ENCODE assay signal across 1 cellular context in genomic region chr3:33717616-33717865, GRCh38.
TF ChIP-seq lines count a peak whose summit lies in the region.

No MANE protein-coding gene starts in this region.

TF ChIP-seq in H1, 55 proteins besides CTCF, POLR2A, EP300 and RAD21 (continued from another document):
- TF ChIP-seq, protein P1, sequence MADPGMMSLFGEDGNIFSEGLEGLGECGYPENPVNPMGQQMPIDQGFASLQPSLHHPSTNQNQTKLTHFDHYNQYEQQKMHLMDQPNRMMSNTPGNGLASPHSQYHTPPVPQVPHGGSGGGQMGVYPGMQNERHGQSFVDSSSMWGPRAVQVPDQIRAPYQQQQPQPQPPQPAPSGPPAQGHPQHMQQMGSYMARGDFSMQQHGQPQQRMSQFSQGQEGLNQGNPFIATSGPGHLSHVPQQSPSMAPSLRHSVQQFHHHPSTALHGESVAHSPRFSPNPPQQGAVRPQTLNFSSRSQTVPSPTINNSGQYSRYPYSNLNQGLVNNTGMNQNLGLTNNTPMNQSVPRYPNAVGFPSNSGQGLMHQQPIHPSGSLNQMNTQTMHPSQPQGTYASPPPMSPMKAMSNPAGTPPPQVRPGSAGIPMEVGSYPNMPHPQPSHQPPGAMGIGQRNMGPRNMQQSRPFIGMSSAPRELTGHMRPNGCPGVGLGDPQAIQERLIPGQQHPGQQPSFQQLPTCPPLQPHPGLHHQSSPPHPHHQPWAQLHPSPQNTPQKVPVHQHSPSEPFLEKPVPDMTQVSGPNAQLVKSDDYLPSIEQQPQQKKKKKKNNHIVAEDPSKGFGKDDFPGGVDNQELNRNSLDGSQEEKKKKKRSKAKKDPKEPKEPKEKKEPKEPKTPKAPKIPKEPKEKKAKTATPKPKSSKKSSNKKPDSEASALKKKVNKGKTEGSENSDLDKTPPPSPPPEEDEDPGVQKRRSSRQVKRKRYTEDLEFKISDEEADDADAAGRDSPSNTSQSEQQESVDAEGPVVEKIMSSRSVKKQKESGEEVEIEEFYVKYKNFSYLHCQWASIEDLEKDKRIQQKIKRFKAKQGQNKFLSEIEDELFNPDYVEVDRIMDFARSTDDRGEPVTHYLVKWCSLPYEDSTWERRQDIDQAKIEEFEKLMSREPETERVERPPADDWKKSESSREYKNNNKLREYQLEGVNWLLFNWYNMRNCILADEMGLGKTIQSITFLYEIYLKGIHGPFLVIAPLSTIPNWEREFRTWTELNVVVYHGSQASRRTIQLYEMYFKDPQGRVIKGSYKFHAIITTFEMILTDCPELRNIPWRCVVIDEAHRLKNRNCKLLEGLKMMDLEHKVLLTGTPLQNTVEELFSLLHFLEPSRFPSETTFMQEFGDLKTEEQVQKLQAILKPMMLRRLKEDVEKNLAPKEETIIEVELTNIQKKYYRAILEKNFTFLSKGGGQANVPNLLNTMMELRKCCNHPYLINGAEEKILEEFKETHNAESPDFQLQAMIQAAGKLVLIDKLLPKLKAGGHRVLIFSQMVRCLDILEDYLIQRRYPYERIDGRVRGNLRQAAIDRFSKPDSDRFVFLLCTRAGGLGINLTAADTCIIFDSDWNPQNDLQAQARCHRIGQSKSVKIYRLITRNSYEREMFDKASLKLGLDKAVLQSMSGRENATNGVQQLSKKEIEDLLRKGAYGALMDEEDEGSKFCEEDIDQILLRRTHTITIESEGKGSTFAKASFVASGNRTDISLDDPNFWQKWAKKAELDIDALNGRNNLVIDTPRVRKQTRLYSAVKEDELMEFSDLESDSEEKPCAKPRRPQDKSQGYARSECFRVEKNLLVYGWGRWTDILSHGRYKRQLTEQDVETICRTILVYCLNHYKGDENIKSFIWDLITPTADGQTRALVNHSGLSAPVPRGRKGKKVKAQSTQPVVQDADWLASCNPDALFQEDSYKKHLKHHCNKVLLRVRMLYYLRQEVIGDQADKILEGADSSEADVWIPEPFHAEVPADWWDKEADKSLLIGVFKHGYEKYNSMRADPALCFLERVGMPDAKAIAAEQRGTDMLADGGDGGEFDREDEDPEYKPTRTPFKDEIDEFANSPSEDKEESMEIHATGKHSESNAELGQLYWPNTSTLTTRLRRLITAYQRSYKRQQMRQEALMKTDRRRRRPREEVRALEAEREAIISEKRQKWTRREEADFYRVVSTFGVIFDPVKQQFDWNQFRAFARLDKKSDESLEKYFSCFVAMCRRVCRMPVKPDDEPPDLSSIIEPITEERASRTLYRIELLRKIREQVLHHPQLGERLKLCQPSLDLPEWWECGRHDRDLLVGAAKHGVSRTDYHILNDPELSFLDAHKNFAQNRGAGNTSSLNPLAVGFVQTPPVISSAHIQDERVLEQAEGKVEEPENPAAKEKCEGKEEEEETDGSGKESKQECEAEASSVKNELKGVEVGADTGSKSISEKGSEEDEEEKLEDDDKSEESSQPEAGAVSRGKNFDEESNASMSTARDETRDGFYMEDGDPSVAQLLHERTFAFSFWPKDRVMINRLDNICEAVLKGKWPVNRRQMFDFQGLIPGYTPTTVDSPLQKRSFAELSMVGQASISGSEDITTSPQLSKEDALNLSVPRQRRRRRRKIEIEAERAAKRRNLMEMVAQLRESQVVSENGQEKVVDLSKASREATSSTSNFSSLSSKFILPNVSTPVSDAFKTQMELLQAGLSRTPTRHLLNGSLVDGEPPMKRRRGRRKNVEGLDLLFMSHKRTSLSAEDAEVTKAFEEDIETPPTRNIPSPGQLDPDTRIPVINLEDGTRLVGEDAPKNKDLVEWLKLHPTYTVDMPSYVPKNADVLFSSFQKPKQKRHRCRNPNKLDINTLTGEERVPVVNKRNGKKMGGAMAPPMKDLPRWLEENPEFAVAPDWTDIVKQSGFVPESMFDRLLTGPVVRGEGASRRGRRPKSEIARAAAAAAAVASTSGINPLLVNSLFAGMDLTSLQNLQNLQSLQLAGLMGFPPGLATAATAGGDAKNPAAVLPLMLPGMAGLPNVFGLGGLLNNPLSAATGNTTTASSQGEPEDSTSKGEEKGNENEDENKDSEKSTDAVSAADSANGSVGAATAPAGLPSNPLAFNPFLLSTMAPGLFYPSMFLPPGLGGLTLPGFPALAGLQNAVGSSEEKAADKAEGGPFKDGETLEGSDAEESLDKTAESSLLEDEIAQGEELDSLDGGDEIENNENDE (IDR thresholded peaks at IDR 0.05; ENCODE audit: insufficient replicate concordance, low read length): no peak
- TF ChIP-seq JUN (IDR thresholded peaks at IDR 0.05; ENCODE audit: low read depth, low read length) (no peak), SP4 (IDR thresholded peaks at IDR 0.05; ENCODE audit: low read length) (no peak), TAF7 (optimal IDR thresholded peaks at IDR 0.05; ENCODE audit: borderline replicate concordance, low read depth, low read length) (no peak), TAF1 (IDR thresholded peaks at IDR 0.05; ENCODE audit: low read depth, low read length) (no peak)
